Comparison of ENCODE assay signal across 13 cellular contexts in the genomic region with DNA sequence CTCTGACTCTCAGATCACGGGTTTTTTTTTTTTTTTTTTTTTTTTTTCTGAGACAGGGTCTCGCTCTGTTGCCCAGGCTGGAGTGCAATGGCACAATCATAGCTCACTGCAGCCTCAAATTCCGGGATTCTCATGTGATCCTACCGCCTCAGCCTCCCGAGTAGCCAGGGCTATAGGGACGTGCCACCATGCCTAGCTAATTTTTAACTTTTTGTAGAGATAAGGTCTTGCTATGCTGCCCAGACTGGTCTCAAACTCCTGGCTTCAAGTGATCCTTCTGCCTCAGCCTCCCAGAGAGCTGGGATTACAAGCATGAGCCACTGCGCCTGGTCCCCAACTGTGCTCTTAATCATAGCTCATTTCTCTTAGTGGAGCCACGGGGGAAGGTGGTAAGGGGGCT. TPM values are rescaled to one million over a fixed set of nuclear protein-coding genes. Genes with fewer than 3 reads are reported as not detected.
DNase-seq lines count a peak whose midpoint lies in the region; ATAC-seq and TF ChIP-seq lines count a peak whose summit lies in the region.
"Had no signal": no experiment of that assay in that cellular context is flagged by ENCODE, and none has a peak within 500 bp of the region (broad histone marks: within the 10 kb centered on the region; RNA-seq: fewer than 3 reads in every experiment).

No MANE protein-coding gene starts in this region.

- POLR2A ChIA-PET in naive thymus-derived CD8-positive, alpha-beta T cell (lab: Charles Lee) = interaction anchor here (34.7 to 49.8 kb wide), 2 partner anchors 10 to 11 kb away, joined by 1459 read pairs; a partner anchor contains a TSS

- intact Hi-C loops in heart left ventricle (cut with DNase I) = no loop called here
- intact Hi-C loops in Right ventricle myocardium superior (cut with DNase I) = no loop called here
- intact Hi-C loops in body of pancreas (cut with DNase I) = no loop called here
- intact Hi-C loops in upper lobe of right lung (cut with DNase I) = no loop called here
- intact Hi-C loops in testis (cut with DNase I; ENCODE audit: low total_unique reads) = no loop called here

- H3K79me2 ChIP-seq in smooth muscle cell (ENCODE audit: low read depth) = peaks cover 3% of the 10 kb centered on the region

- no peaks in the 10 kb centered on the region for H3K27me3 Mint-ChIP-seq in naive thymus-derived CD8-positive, alpha-beta T cell
- H3K27me3 Mint-ChIP-seq: naive B cell had no signal

- no peak overlapping the region for H2AFZ ChIP-seq in smooth muscle cell (ENCODE audit: low read depth)

- no peaks in the 10 kb centered on the region for H3K36me3 Mint-ChIP-seq in naive thymus-derived CD8-positive, alpha-beta T cell
- H3K36me3 Mint-ChIP-seq: brain, naive B cell had no signal

- in situ Hi-C loops in G401 (cut with HindIII; ENCODE audit: low sequenced_read_pairs) = no loop called here

- peak overlapping the region; percentile 48 to 100 (median 84) for H3K27ac ChIP-seq in heart left ventricle
- H3K27ac ChIP-seq in body of pancreas = peak overlapping the region in 3 of 4 donors; percentile 61 to 72 (median 68)
- H3K27ac ChIP-seq in upper lobe of right lung = peak overlapping the region; percentile 78
- no peak overlapping the region for H3K27ac ChIP-seq in smooth muscle cell (ENCODE audit: low read depth)
- H3K27ac ChIP-seq in testis = peak overlapping the region in 1 of 2 donors; percentile 82

- TF ChIP-seq CTCF in heart left ventricle (IDR thresholded peaks at IDR 0.05) = no peak
- no peak for TF ChIP-seq CTCF in body of pancreas (IDR thresholded peaks at IDR 0.05)
- no peak for TF ChIP-seq CTCF in upper lobe of right lung (IDR thresholded peaks at IDR 0.05)
- no peak for TF ChIP-seq CTCF in smooth muscle cell (IDR thresholded peaks at IDR 0.05; ENCODE audit: borderline replicate concordance, insufficient read depth, poor library complexity, severe bottlenecking)
- TF ChIP-seq CTCF in testis (IDR thresholded peaks at IDR 0.05) = no peak

- H3K4me3 Mint-ChIP-seq in naive thymus-derived CD8-positive, alpha-beta T cell = peak overlapping the region in 3 of 10 donors; percentile 18 to 96 (median 36)
- H3K4me3 Mint-ChIP-seq: brain, naive B cell had no signal

- H3K4me1 ChIP-seq in heart left ventricle (peaks cover 0 to 63% (median 39%) of the 10 kb centered on the region in 12 donors), body of pancreas (peaks cover 37% of the 10 kb centered on the region), upper lobe of right lung (peaks cover 39% of the 10 kb centered on the region), smooth muscle cell (ENCODE audit: low read depth) (no peaks in the 10 kb centered on the region), testis (peaks cover 39% of the 10 kb centered on the region)

- no peak for DNase-seq in heart left ventricle
- no peak for DNase-seq in Right ventricle myocardium superior
- DNase-seq in body of pancreas = peak in 2 of 4 donors; percentile 42 to 47
- DNase-seq in naive thymus-derived CD8-positive, alpha-beta T cell = peak in 1 of 10 donors; percentile 19
- no peak for DNase-seq in upper lobe of right lung
- no peak for DNase-seq in smooth muscle cell (lab: John Stamatoyannopoulos, UW; ENCODE audit: unreplicated experiment)
- no peak for DNase-seq in G401 (ENCODE audit: low spot score)
- DNase-seq in testis = no peak
- DNase-seq: activated gamma-delta T cell; naive B cell; stimulated activated CD4-positive, alpha-beta T cell treated with anti-CD3 and anti-CD28 coated beads, Interleukin-4, amount 100 ng/mL, for 4 hours had no signal

- H3K9me3 ChIP-seq in heart left ventricle (no peaks in the 10 kb centered on the region), body of pancreas (no peaks in the 10 kb centered on the region), upper lobe of right lung (no peaks in the 10 kb centered on the region), smooth muscle cell (replicated peaks; ENCODE audit: low read depth) (no peaks in the 10 kb centered on the region), testis (no peaks in the 10 kb centered on the region)

- H3K9me3 Mint-ChIP-seq in naive thymus-derived CD8-positive, alpha-beta T cell = peaks cover 0 to 1% (median 0%) of the 10 kb centered on the region in 9 donors
- H3K9me3 Mint-ChIP-seq: brain had no signal

- no peaks in the 10 kb centered on the region for H3K27me3 ChIP-seq in heart left ventricle
- no peaks in the 10 kb centered on the region for H3K27me3 ChIP-seq in body of pancreas
- no peaks in the 10 kb centered on the region for H3K27me3 ChIP-seq in upper lobe of right lung
- H3K27me3 ChIP-seq in smooth muscle cell (ENCODE audit: low read depth) = no peaks in the 10 kb centered on the region
- H3K27me3 ChIP-seq in testis = no peaks in the 10 kb centered on the region

- no peak overlapping the region for H3K4me2 ChIP-seq in smooth muscle cell

- 90 to 94% (median 93%) methylated on average over 8 of the region's 8 CpGs for WGBS in heart left ventricle, 4 donors
- WGBS in body of pancreas, 2 donors = 53 to 74% methylated on average over 7 to 8 of the region's 8 CpGs
- WGBS in smooth muscle cell (ENCODE audit: low lambda C conversion rate) = 90% methylated on average over 8 of the region's 8 CpGs
- 83 to 89% methylated on average over 4 to 8 of the region's 8 CpGs for WGBS in testis, 2 donors

- no peak overlapping the region for H3K9ac ChIP-seq in smooth muscle cell (ENCODE audit: low read depth)

- no peaks in the 10 kb centered on the region for H3K36me3 ChIP-seq in heart left ventricle
- no peaks in the 10 kb centered on the region for H3K36me3 ChIP-seq in body of pancreas (replicated peaks in 1 of 2; ENCODE audit: insufficient read depth in 1 of 2, low read depth in 2 of 2)
- no peaks in the 10 kb centered on the region for H3K36me3 ChIP-seq in upper lobe of right lung
- H3K36me3 ChIP-seq in smooth muscle cell (ENCODE audit: low read depth) = no peaks in the 10 kb centered on the region
- H3K36me3 ChIP-seq in testis (ENCODE audit: low read depth, missing control alignments) = no peaks in the 10 kb centered on the region

- TF ChIP-seq POLR2A in heart left ventricle (IDR thresholded peaks at IDR 0.05) (no peak), body of pancreas (IDR thresholded peaks at IDR 0.05) (no peak), testis (IDR thresholded peaks at IDR 0.05) (no peak)

- peaks cover 24 to 78% (median 61%) of the 10 kb centered on the region in 4 donors for H3K4me1 Mint-ChIP-seq in naive thymus-derived CD8-positive, alpha-beta T cell

- peak overlapping the region; percentile 37 to 99 (median 98) for H3K27ac Mint-ChIP-seq in naive thymus-derived CD8-positive, alpha-beta T cell
- H3K27ac Mint-ChIP-seq: brain had no signal

- H4K20me1 ChIP-seq in smooth muscle cell (ENCODE audit: low read depth) = no peaks in the 10 kb centered on the region

- no peak for ATAC-seq in heart left ventricle
- ATAC-seq in Right ventricle myocardium superior (ENCODE audit: poor library complexity) = no peak
- ATAC-seq in body of pancreas = no peak
- ATAC-seq in naive thymus-derived CD8-positive, alpha-beta T cell = no peak
- no peak for ATAC-seq in upper lobe of right lung

- H3K4me3 ChIP-seq in heart left ventricle = peak overlapping the region in 1 of 12 donors; percentile 14
- no peak overlapping the region for H3K4me3 ChIP-seq in body of pancreas
- H3K4me3 ChIP-seq in upper lobe of right lung = no peak overlapping the region
- H3K4me3 ChIP-seq in smooth muscle cell = no peak overlapping the region
- H3K4me3 ChIP-seq in testis = no peak overlapping the region

- H3F3A ChIP-seq in smooth muscle cell (ENCODE audit: low read depth) = no peaks in the 10 kb centered on the region

RNA-seq across cellular contexts. Expression of a gene that starts 4.6 kb away (rescaled TPM):
- total RNA-seq in heart left ventricle (10 to 100 TPM; 21.8 to 64.5 (median 29.0) TPM), Right ventricle myocardium superior (25.5 TPM), body of pancreas (10 to 100 TPM; 90.8 to 94.9 TPM), upper lobe of right lung (107 TPM), smooth muscle cell (19.4 and 27.6 TPM in 2 replicates), testis (10 to 100 TPM; 92.4 to 99.3 TPM)
- polyA plus RNA-seq in heart left ventricle (10 to 100 TPM; 31.3 to 36.3 TPM), smooth muscle cell (59.6 and 74.1 TPM in 2 replicates), testis (ENCODE audit: insufficient read depth, low read depth, low replicate concordance) (62.8 TPM)
- 100 to 1,000 TPM; 317 to 335 TPM for total RNA-seq in naive thymus-derived CD8-positive, alpha-beta T cell
- 10 to 100 TPM; 29.5 to 77.0 (median 42.0) TPM for polyA plus RNA-seq in naive thymus-derived CD8-positive, alpha-beta T cell
- 29.9 and 42.9 TPM in 2 replicates for total RNA-seq in G401 (2014; rRNA removed; shearing (Covaris generic))

RNA-seq across cellular contexts. Expression of a gene that starts 31.5 kb away (rescaled TPM):
- total RNA-seq in heart left ventricle (1 to 10 TPM; 2.7 to 8.2 (median 4.2) TPM), Right ventricle myocardium superior (3.3 TPM), body of pancreas (1 to 10 TPM; 4.0 to 7.0 TPM), upper lobe of right lung (11.5 TPM), smooth muscle cell (7.1 and 8.8 TPM in 2 replicates), testis (1 to 10 TPM; 5.4 to 6.6 TPM)
- polyA plus RNA-seq in heart left ventricle (1 to 10 TPM; 1.3 to 2.2 TPM), smooth muscle cell (2.8 TPM in 2 replicates), testis (ENCODE audit: insufficient read depth, low read depth, low replicate concordance) (2.3 TPM)
- 10 to 100 TPM; 34.4 to 35.5 TPM for total RNA-seq in naive thymus-derived CD8-positive, alpha-beta T cell
- polyA plus RNA-seq in naive thymus-derived CD8-positive, alpha-beta T cell = 10 to 100 TPM in 2 of 3 donors, 1 to 10 TPM in 1; 9.7 to 18.7 (median 16.0) TPM
- total RNA-seq in G401 (2014; rRNA removed; shearing (Covaris generic)) = 2.2 and 8.3 TPM in 2 replicates

RNA-seq across cellular contexts. Expression of a gene that starts 34.7 kb away (rescaled TPM):
- 10 to 100 TPM; 22.1 to 68.3 (median 32.4) TPM for total RNA-seq in heart left ventricle
- 10 to 100 TPM; 19.7 to 64.4 TPM for polyA plus RNA-seq in heart left ventricle
- total RNA-seq in Right ventricle myocardium superior = 48.2 TPM
- total RNA-seq in body of pancreas = 10 to 100 TPM in 1 of 2 donors, 1 to 10 TPM in 1; 2.3 to 23.6 TPM
- 1 to 10 TPM; 1.6 to 2.1 TPM for total RNA-seq in naive thymus-derived CD8-positive, alpha-beta T cell
- under 1 TPM in 2 of 3 donors, not detected in 1; 0.27 to 0.28 TPM for polyA plus RNA-seq in naive thymus-derived CD8-positive, alpha-beta T cell
- 8.7 TPM for total RNA-seq in upper lobe of right lung
- total RNA-seq in smooth muscle cell = 0.99 and 3.3 TPM in 2 replicates
- 2.2 and 4.6 TPM in 2 replicates for polyA plus RNA-seq in smooth muscle cell
- 0.17 TPM in 1 of 2 replicates, not detected in the other for total RNA-seq in G401 (2014; rRNA removed; shearing (Covaris generic))
- total RNA-seq in testis = 1 to 10 TPM; 3.5 to 6.6 TPM
- polyA plus RNA-seq in testis (ENCODE audit: insufficient read depth, low read depth, low replicate concordance) = 7.5 TPM

RNA-seq across cellular contexts. Expression of a gene that starts 46.0 kb away (rescaled TPM):
- total RNA-seq in heart left ventricle = 10 to 100 TPM in 1 of 9 donors, 1 to 10 TPM in 8; 1.1 to 13.4 (median 3.3) TPM
- 1 to 10 TPM in 1 of 2 donors, under 1 TPM in 1; 0.80 to 1.4 TPM for polyA plus RNA-seq in heart left ventricle
- total RNA-seq in Right ventricle myocardium superior = 5.6 TPM
- total RNA-seq in body of pancreas = 100 to 1,000 TPM; 135 to 289 TPM
- total RNA-seq in naive thymus-derived CD8-positive, alpha-beta T cell = under 1 TPM in 1 of 2 experiments, not detected in 1; 0.16 TPM
- under 1 TPM in 1 of 3 donors, not detected in 2; 0.16 TPM for polyA plus RNA-seq in naive thymus-derived CD8-positive, alpha-beta T cell
- total RNA-seq in upper lobe of right lung = 36.4 TPM
- 1.9 and 4.1 TPM in 2 replicates for total RNA-seq in smooth muscle cell
- polyA plus RNA-seq in smooth muscle cell = 1.3 and 6.6 TPM in 2 replicates
- not detected in 2 replicates for total RNA-seq in G401 (2014; rRNA removed; shearing (Covaris generic))
- 1 to 10 TPM in 1 of 2 donors, under 1 TPM in 1; 0.79 to 1.7 TPM for total RNA-seq in testis
- polyA plus RNA-seq in testis (ENCODE audit: insufficient read depth, low read depth, low replicate concordance) = 8.2 TPM
- total RNA-seq: NCI-H460 had no signal
